1 cellular context compared by ENCODE assay signal in genomic region chr3:159988617-159989251, GRCh38.
TF ChIP-seq lines count a peak whose summit lies in the region.

Gene IL12A, plus strand, starts transcription at chr3:159988835.

TF ChIP-seq in GM12878, 131 proteins besides CTCF, POLR2A, EP300 and RAD21 (continued from another document):
- TF ChIP-seq RFX5 (IDR thresholded peaks at IDR 0.05; ENCODE audit: low read depth, low read length) (no peak), CBFB (IDR thresholded peaks at IDR 0.05; ENCODE audit: low read depth) (no peak; the same call in 1 of the 2 replicates), ZBED1 (IDR thresholded peaks at IDR 0.05; ENCODE audit: borderline replicate concordance) (no peak), SP1 (IDR thresholded peaks at IDR 0.05; ENCODE audit: low read depth, low read length) (peak; percentile 10), HDGF (IDR thresholded peaks at IDR 0.05) (no peak), EGR1 (IDR thresholded peaks at IDR 0.05; ENCODE audit: borderline replicate concordance in 1 of 2, low read depth in 2 of 2, low read length in 2 of 2) (peak in 1 of 2 experiments; percentile 67; a peak in 1 of 3 replicates), TARDBP (IDR thresholded peaks at IDR 0.05; ENCODE audit: borderline replicate concordance) (peak; percentile 36), MEF2B (IDR thresholded peaks at IDR 0.05; ENCODE audit: partially characterized antibody, poor library complexity, severe bottlenecking) (peak; percentile 21), CBX5 (IDR thresholded peaks at IDR 0.05; ENCODE audit: low read depth) (peak; percentile 47; the same call in 1 of the 2 replicates), MYC (IDR thresholded peaks at IDR 0.05; ENCODE audit: insufficient read depth, insufficient read length, insufficient replicate concordance, low read length, severe bottlenecking) (peak; percentile 25), IRF4 (IDR thresholded peaks at IDR 0.05; ENCODE audit: low read depth, low read length) (peak; percentile 64; the same call in 1 of the 2 replicates), IKZF2 (IDR thresholded peaks at IDR 0.05) (peak; percentile 53 to 59; a peak in 2 of 4 replicates), NFIC (IDR thresholded peaks at IDR 0.05; ENCODE audit: low read depth, low read length) (no peak), ZNF217 (IDR thresholded peaks at IDR 0.05) (0 out of 2 replicates have a peak, but pooled peaks have one; percentile 51), PRDM15 (CRISPR knock-in tag; IDR thresholded peaks at IDR 0.05) (no peak), CREM (IDR thresholded peaks at IDR 0.05; ENCODE audit: low read depth) (peak; percentile 70), TCF12 (IDR thresholded peaks at IDR 0.05; ENCODE audit: low read depth, low read length) (peak; percentile 45; the same call in 1 of the 2 replicates), TAF1 (IDR thresholded peaks at IDR 0.05; ENCODE audit: borderline replicate concordance, low read depth, low read length) (no peak), PAX5 (IDR thresholded peaks at IDR 0.05; ENCODE audit: borderline replicate concordance, low read depth, low read length) (0 out of 2 replicates have a peak, but pooled peaks have one; percentile 7), SMC3 (IDR thresholded peaks at IDR 0.05; ENCODE audit: borderline replicate concordance, low read length) (peak; percentile 33; the same call in 1 of the 2 replicates), SRF (IDR thresholded peaks at IDR 0.05; ENCODE audit: low read depth in 2 of 2, low read length in 2 of 2) (0 out of 4 replicates have a peak, but pooled peaks of 1 of the 2 experiments have one; percentile 59), PML (IDR thresholded peaks at IDR 0.05; ENCODE audit: low read length) (no peak), DPF2 (IDR thresholded peaks at IDR 0.05) (peak; percentile 81), RBBP5 (conservative IDR thresholded peaks at IDR 0.05) (0 out of 2 replicates have a peak, but pooled peaks have one; percentile 70), MEF2A (IDR thresholded peaks at IDR 0.05; ENCODE audit: insufficient read depth, low read depth, low read length) (peak; percentile 35; the same call in 1 of the 2 replicates), SMARCA5 (IDR thresholded peaks at IDR 0.05) (peak; percentile 79; the same call in 1 of the 2 replicates), CREB1 (IDR thresholded peaks at IDR 0.05; ENCODE audit: low read depth) (peak; percentile 66), ETV6 (conservative IDR thresholded peaks at IDR 0.05 in 1 of 2, IDR thresholded peaks at IDR 0.05 in 1 of 2; ENCODE audit: borderline replicate concordance in 1 of 2, low read depth in 1 of 2) (0 out of 4 replicates have a peak, but pooled peaks of 1 of the 2 experiments have one; percentile 26), ZNF384 (IDR thresholded peaks at IDR 0.05; ENCODE audit: borderline replicate concordance, low read depth, low read length) (no peak), GATAD2B (conservative IDR thresholded peaks at IDR 0.05; ENCODE audit: low read depth) (peak; percentile 75), POU2F2 (IDR thresholded peaks at IDR 0.05; ENCODE audit: borderline replicate concordance, low read depth, low read length) (peak; percentile 97), TCF3 (IDR thresholded peaks at IDR 0.05; ENCODE audit: borderline replicate concordance, insufficient read depth, low read depth, low read length) (0 out of 2 replicates have a peak, but pooled peaks have one; percentile 10), ASH2L (IDR thresholded peaks at IDR 0.05; ENCODE audit: borderline replicate concordance, low read depth) (peak; percentile 86; the same call in 1 of the 2 replicates), YY1 (IDR thresholded peaks at IDR 0.05; ENCODE audit: low read depth, low read length) (peak; percentile 68; the same call in 1 of the 2 replicates), NBN (IDR thresholded peaks at IDR 0.05) (0 out of 2 replicates have a peak, but pooled peaks have one; percentile 27), FOXM1 (IDR thresholded peaks at IDR 0.05; ENCODE audit: low read depth, low read length) (peak; percentile 79), IKZF1 (conservative IDR thresholded peaks at IDR 0.05) (peak; percentile 79)
- TF ChIP-seq, protein P1, sequence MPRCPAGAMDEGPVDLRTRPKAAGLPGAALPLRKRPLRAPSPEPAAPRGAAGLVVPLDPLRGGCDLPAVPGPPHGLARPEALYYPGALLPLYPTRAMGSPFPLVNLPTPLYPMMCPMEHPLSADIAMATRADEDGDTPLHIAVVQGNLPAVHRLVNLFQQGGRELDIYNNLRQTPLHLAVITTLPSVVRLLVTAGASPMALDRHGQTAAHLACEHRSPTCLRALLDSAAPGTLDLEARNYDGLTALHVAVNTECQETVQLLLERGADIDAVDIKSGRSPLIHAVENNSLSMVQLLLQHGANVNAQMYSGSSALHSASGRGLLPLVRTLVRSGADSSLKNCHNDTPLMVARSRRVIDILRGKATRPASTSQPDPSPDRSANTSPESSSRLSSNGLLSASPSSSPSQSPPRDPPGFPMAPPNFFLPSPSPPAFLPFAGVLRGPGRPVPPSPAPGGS (IDR thresholded peaks at IDR 0.05; ENCODE audit: borderline replicate concordance, insufficient read depth, low read depth, low read length, poor library complexity, severe bottlenecking): peak; percentile 78
- TF ChIP-seq, protein P2, sequence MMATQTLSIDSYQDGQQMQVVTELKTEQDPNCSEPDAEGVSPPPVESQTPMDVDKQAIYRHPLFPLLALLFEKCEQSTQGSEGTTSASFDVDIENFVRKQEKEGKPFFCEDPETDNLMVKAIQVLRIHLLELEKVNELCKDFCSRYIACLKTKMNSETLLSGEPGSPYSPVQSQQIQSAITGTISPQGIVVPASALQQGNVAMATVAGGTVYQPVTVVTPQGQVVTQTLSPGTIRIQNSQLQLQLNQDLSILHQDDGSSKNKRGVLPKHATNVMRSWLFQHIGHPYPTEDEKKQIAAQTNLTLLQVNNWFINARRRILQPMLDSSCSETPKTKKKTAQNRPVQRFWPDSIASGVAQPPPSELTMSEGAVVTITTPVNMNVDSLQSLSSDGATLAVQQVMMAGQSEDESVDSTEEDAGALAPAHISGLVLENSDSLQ (IDR thresholded peaks at IDR 0.05): no peak
- TF ChIP-seq, protein P3, sequence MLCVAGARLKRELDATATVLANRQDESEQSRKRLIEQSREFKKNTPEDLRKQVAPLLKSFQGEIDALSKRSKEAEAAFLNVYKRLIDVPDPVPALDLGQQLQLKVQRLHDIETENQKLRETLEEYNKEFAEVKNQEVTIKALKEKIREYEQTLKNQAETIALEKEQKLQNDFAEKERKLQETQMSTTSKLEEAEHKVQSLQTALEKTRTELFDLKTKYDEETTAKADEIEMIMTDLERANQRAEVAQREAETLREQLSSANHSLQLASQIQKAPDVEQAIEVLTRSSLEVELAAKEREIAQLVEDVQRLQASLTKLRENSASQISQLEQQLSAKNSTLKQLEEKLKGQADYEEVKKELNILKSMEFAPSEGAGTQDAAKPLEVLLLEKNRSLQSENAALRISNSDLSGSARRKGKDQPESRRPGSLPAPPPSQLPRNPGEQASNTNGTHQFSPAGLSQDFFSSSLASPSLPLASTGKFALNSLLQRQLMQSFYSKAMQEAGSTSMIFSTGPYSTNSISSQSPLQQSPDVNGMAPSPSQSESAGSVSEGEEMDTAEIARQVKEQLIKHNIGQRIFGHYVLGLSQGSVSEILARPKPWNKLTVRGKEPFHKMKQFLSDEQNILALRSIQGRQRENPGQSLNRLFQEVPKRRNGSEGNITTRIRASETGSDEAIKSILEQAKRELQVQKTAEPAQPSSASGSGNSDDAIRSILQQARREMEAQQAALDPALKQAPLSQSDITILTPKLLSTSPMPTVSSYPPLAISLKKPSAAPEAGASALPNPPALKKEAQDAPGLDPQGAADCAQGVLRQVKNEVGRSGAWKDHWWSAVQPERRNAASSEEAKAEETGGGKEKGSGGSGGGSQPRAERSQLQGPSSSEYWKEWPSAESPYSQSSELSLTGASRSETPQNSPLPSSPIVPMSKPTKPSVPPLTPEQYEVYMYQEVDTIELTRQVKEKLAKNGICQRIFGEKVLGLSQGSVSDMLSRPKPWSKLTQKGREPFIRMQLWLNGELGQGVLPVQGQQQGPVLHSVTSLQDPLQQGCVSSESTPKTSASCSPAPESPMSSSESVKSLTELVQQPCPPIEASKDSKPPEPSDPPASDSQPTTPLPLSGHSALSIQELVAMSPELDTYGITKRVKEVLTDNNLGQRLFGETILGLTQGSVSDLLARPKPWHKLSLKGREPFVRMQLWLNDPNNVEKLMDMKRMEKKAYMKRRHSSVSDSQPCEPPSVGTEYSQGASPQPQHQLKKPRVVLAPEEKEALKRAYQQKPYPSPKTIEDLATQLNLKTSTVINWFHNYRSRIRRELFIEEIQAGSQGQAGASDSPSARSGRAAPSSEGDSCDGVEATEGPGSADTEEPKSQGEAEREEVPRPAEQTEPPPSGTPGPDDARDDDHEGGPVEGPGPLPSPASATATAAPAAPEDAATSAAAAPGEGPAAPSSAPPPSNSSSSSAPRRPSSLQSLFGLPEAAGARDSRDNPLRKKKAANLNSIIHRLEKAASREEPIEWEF (IDR thresholded peaks at IDR 0.05; ENCODE audit: insufficient replicate concordance, low read depth, low read length): no peak
- TF ChIP-seq, protein P4, sequence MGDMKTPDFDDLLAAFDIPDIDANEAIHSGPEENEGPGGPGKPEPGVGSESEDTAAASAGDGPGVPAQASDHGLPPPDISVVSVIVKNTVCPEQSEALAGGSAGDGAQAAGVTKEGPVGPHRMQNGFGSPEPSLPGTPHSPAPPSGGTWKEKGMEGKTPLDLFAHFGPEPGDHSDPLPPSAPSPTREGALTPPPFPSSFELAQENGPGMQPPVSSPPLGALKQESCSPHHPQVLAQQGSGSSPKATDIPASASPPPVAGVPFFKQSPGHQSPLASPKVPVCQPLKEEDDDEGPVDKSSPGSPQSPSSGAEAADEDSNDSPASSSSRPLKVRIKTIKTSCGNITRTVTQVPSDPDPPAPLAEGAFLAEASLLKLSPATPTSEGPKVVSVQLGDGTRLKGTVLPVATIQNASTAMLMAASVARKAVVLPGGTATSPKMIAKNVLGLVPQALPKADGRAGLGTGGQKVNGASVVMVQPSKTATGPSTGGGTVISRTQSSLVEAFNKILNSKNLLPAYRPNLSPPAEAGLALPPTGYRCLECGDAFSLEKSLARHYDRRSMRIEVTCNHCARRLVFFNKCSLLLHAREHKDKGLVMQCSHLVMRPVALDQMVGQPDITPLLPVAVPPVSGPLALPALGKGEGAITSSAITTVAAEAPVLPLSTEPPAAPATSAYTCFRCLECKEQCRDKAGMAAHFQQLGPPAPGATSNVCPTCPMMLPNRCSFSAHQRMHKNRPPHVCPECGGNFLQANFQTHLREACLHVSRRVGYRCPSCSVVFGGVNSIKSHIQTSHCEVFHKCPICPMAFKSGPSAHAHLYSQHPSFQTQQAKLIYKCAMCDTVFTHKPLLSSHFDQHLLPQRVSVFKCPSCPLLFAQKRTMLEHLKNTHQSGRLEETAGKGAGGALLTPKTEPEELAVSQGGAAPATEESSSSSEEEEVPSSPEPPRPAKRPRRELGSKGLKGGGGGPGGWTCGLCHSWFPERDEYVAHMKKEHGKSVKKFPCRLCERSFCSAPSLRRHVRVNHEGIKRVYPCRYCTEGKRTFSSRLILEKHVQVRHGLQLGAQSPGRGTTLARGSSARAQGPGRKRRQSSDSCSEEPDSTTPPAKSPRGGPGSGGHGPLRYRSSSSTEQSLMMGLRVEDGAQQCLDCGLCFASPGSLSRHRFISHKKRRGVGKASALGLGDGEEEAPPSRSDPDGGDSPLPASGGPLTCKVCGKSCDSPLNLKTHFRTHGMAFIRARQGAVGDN (IDR thresholded peaks at IDR 0.05): no peak
- TF ChIP-seq, protein P5, sequence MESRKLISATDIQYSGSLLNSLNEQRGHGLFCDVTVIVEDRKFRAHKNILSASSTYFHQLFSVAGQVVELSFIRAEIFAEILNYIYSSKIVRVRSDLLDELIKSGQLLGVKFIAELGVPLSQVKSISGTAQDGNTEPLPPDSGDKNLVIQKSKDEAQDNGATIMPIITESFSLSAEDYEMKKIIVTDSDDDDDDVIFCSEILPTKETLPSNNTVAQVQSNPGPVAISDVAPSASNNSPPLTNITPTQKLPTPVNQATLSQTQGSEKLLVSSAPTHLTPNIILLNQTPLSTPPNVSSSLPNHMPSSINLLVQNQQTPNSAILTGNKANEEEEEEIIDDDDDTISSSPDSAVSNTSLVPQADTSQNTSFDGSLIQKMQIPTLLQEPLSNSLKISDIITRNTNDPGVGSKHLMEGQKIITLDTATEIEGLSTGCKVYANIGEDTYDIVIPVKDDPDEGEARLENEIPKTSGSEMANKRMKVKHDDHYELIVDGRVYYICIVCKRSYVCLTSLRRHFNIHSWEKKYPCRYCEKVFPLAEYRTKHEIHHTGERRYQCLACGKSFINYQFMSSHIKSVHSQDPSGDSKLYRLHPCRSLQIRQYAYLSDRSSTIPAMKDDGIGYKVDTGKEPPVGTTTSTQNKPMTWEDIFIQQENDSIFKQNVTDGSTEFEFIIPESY (IDR thresholded peaks at IDR 0.05): no peak
